ENCODE assay signal across 20 cellular contexts in the genomic region with DNA sequence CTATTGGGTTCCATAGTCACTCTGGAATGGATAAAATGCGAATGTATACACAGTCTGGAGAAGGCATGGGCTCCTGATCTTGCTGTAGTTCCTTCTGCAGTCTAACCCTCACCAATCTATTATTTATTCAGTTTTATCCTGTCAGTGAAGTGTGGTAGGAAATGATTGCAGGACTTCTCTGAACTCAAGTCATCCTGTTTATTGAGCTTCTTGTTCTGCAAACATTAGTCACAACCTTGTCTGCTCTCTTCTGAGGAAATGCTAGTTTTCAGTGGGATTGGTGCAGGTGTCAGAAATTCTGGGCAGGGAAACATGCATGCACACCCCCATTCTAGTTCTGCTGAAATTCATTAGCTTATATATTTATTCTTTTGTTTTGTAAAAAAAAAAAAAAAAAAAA.
"Had no signal": no experiment of that assay in that cellular context is flagged by ENCODE, and none has a peak within 500 bp of the region (broad histone marks: within the 10 kb centered on the region; RNA-seq: fewer than 3 reads in every experiment).

No MANE protein-coding gene starts in this region.

- DNase-seq: activated CD4-positive, alpha-beta T cell treated with anti-CD3 and anti-CD28 coated beads for 36 hours; activated CD4-positive, alpha-beta T cell treated with anti-CD3 and anti-CD28 coated beads, Interleukin-2, amount 50 U/mL, for 48 hours; activated gamma-delta T cell; activated naive CD4-positive, alpha-beta T cell treated with anti-CD3 and anti-CD28 coated beads, Interleukin-2, amount 50 U/mL, for 16 hours; anterior cingulate cortex; caudate nucleus; effector CD8-positive, alpha-beta T cell; glutamatergic neuron; immature natural killer cell; left ventricle myocardium inferior; midbrain; natural killer cell; spleen; stimulated activated CD4-positive, alpha-beta T cell treated with anti-CD3 and anti-CD28 coated beads, Interleukin-4, amount 100 ng/mL, for 24 hours; stimulated activated naive CD8-positive, alpha-beta T cell treated with anti-CD3 and anti-CD28 coated beads, Interleukin-15, Interleukin-2, amounts not matched to agents 100 U/mL and 50 U/mL, for 24 hours; upper lobe of right lung had no signal

- H3K4me3 Mint-ChIP-seq: activated CD4-positive, alpha-beta T cell treated with anti-CD3 and anti-CD28 coated beads for 36 hours; brain; dendritic cell treated with granulocyte-macrophage colony-stimulating factor and Interleukin-4, amounts not matched to agents 40 ng/mL and 50 ng/mL, for 4 days; immature natural killer cell; natural killer cell; T-helper 2 cell treated with Interferon-gamma antibody and Interleukin-4, amounts not matched to agents 5 μg/mL and 100 μg/mL, for 36 hours; WTC11 had no signal

- H3K27me3 Mint-ChIP-seq: dendritic cell treated with granulocyte-macrophage colony-stimulating factor and Interleukin-4, amounts not matched to agents 40 ng/mL and 50 ng/mL, for 4 days had no signal

- H3K9me3 Mint-ChIP-seq: natural killer cell had no signal

- H3K27ac Mint-ChIP-seq: activated CD4-positive, alpha-beta T cell treated with anti-CD3 and anti-CD28 coated beads for 36 hours; brain; dendritic cell treated with granulocyte-macrophage colony-stimulating factor and Interleukin-4, amounts not matched to agents 40 ng/mL and 50 ng/mL, for 4 days; immature natural killer cell; natural killer cell; T-helper 2 cell treated with Interferon-gamma antibody and Interleukin-4, amounts not matched to agents 5 μg/mL and 100 μg/mL, for 36 hours; WTC11 had no signal

- H3K36me3 Mint-ChIP-seq: brain, natural killer cell, WTC11 had no signal
